1 cellular context compared by ENCODE assay signal in the genomic region with DNA sequence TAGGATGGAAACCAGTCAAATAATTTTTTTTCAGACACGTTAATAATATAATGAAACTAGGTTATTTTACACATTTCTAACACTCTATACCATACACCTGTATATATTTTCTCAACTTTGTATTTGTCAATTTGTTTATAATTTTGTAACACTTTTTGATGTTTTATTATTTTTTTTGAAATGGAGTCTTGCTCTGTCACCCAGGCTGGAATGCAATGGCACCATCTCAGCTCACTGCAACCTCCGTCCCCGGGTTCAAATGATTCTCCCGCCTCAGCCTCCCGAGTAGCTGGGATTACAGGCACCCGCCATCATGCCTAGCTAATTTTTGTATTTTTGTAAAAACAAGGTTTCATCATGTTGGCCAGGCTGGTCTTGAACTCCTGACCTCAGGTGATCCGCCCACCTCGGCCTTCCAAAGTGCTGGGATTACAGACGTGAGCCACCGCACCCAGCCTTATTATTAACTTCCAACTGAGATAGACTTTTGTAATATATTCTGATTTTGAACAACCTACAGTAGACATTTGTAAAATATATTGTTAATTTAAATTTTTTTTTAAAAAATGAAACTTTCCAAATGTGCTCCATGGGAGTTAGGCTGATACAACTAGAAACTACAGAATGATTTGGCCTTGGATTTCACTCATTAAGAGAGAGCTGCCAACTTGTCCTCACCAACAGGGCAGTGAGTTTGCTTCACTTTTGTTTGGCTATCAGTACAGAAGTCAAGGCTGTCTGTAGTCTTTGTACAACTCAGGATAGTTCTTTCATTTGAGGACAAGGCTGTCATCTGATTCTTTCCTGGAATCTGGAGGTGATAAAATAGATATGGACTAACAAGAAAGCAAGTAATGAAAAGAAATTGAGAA.
A peak's percentile ranks its signal among the peaks of the same experiment; 100 is the strongest.
TF ChIP-seq lines count a peak whose summit lies in the region.

No MANE protein-coding gene starts in this region.

TF ChIP-seq in HepG2, 621 proteins besides CTCF, POLR2A, EP300 and RAD21 (continued from another document and continues in another):
- TF ChIP-seq ARNTL (CRISPR knock-in tag; IDR thresholded peaks at IDR 0.05) (no peak), KLF13 (CRISPR knock-in tag; IDR thresholded peaks at IDR 0.05) (no peak), ZNF275 (CRISPR knock-in tag; IDR thresholded peaks at IDR 0.05; ENCODE audit: borderline replicate concordance) (no peak), ZNF891 (CRISPR knock-in tag; IDR thresholded peaks at IDR 0.05) (no peak), NFKBIZ (CRISPR knock-in tag; IDR thresholded peaks at IDR 0.05) (no peak), NCOA1 (CRISPR knock-in tag; IDR thresholded peaks at IDR 0.05) (no peak), ZFYVE20 (CRISPR knock-in tag; IDR thresholded peaks at IDR 0.05; ENCODE audit: borderline replicate concordance, low read depth) (no peak), HOXA5 (CRISPR knock-in tag; IDR thresholded peaks at IDR 0.05) (peak; percentile 23; the same call in 1 of the 2 replicates), ZBTB38 (CRISPR knock-in tag; IDR thresholded peaks at IDR 0.05) (0 out of 2 replicates have a peak, but pooled peaks have one; percentile 26), NFIB (CRISPR knock-in tag; IDR thresholded peaks at IDR 0.05; ENCODE audit: borderline replicate concordance) (no peak), DRAP1 (CRISPR knock-in tag; IDR thresholded peaks at IDR 0.05) (peak; percentile 43; the same call in 1 of the 2 replicates), ZNF354B (CRISPR knock-in tag; IDR thresholded peaks at IDR 0.05) (no peak), NFE2L2 (IDR thresholded peaks at IDR 0.05; ENCODE audit: low read length) (no peak), ZNF562 (CRISPR knock-in tag; IDR thresholded peaks at IDR 0.05; ENCODE audit: borderline replicate concordance) (no peak), MIXL1 (CRISPR knock-in tag; IDR thresholded peaks at IDR 0.05) (peak; percentile 63; the same call in 1 of the 2 replicates), TBX3 (IDR thresholded peaks at IDR 0.05; ENCODE audit: borderline replicate concordance) (0 out of 2 replicates have a peak, but pooled peaks have one; percentile 26), HNRNPH1 (optimal IDR thresholded peaks at IDR 0.05; ENCODE audit: low read depth, low read length) (no peak), RNF219 (CRISPR knock-in tag; IDR thresholded peaks at IDR 0.05) (no peak), PHF8 (CRISPR knock-in tag; IDR thresholded peaks at IDR 0.05) (no peak), SIX4 (CRISPR knock-in tag; IDR thresholded peaks at IDR 0.05) (peak; percentile 72), ZNF800 (CRISPR knock-in tag; IDR thresholded peaks at IDR 0.05) (no peak), ZFP1 (CRISPR knock-in tag; IDR thresholded peaks at IDR 0.05) (no peak), SYNCRIP (IDR thresholded peaks at IDR 0.05; ENCODE audit: insufficient read depth, low read depth, low read length) (no peak), ZNF34 (CRISPR knock-in tag; IDR thresholded peaks at IDR 0.05; ENCODE audit: borderline replicate concordance) (no peak), PAF1 (CRISPR knock-in tag; IDR thresholded peaks at IDR 0.05) (no peak), TRIM24 (CRISPR knock-in tag; IDR thresholded peaks at IDR 0.05) (no peak), ZNF552 (CRISPR knock-in tag; IDR thresholded peaks at IDR 0.05; ENCODE audit: borderline replicate concordance) (no peak), NAIF1 (CRISPR knock-in tag; IDR thresholded peaks at IDR 0.05; ENCODE audit: borderline replicate concordance) (no peak), AGO2 (optimal IDR thresholded peaks at IDR 0.05; ENCODE audit: low read depth, low read length) (no peak), TBX2 (CRISPR knock-in tag; IDR thresholded peaks at IDR 0.05; ENCODE audit: borderline replicate concordance) (peak; percentile 80), KDM3A (CRISPR knock-in tag; IDR thresholded peaks at IDR 0.05; ENCODE audit: low read depth) (no peak), IRF2 (CRISPR knock-in tag; IDR thresholded peaks at IDR 0.05) (peak; percentile 82; the same call in 1 of the 2 replicates), MXI1 (IDR thresholded peaks at IDR 0.05; ENCODE audit: borderline replicate concordance, low read depth, low read length) (no peak), ZBTB46 (CRISPR knock-in tag; IDR thresholded peaks at IDR 0.05; ENCODE audit: borderline replicate concordance) (no peak), ZNF138 (CRISPR knock-in tag; IDR thresholded peaks at IDR 0.05; ENCODE audit: low read depth) (no peak), FOXJ3 (CRISPR knock-in tag; IDR thresholded peaks at IDR 0.05; ENCODE audit: borderline replicate concordance) (peak; percentile 78; the same call in 1 of the 2 replicates)
- TF ChIP-seq, protein P1, sequence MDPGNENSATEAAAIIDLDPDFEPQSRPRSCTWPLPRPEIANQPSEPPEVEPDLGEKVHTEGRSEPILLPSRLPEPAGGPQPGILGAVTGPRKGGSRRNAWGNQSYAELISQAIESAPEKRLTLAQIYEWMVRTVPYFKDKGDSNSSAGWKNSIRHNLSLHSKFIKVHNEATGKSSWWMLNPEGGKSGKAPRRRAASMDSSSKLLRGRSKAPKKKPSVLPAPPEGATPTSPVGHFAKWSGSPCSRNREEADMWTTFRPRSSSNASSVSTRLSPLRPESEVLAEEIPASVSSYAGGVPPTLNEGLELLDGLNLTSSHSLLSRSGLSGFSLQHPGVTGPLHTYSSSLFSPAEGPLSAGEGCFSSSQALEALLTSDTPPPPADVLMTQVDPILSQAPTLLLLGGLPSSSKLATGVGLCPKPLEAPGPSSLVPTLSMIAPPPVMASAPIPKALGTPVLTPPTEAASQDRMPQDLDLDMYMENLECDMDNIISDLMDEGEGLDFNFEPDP (CRISPR knock-in tag; conservative IDR thresholded peaks at IDR 0.05): no peak
- TF ChIP-seq, protein P2, sequence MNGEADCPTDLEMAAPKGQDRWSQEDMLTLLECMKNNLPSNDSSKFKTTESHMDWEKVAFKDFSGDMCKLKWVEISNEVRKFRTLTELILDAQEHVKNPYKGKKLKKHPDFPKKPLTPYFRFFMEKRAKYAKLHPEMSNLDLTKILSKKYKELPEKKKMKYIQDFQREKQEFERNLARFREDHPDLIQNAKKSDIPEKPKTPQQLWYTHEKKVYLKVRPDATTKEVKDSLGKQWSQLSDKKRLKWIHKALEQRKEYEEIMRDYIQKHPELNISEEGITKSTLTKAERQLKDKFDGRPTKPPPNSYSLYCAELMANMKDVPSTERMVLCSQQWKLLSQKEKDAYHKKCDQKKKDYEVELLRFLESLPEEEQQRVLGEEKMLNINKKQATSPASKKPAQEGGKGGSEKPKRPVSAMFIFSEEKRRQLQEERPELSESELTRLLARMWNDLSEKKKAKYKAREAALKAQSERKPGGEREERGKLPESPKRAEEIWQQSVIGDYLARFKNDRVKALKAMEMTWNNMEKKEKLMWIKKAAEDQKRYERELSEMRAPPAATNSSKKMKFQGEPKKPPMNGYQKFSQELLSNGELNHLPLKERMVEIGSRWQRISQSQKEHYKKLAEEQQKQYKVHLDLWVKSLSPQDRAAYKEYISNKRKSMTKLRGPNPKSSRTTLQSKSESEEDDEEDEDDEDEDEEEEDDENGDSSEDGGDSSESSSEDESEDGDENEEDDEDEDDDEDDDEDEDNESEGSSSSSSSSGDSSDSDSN (CRISPR knock-in tag; IDR thresholded peaks at IDR 0.05): no peak
- TF ChIP-seq, protein P3, sequence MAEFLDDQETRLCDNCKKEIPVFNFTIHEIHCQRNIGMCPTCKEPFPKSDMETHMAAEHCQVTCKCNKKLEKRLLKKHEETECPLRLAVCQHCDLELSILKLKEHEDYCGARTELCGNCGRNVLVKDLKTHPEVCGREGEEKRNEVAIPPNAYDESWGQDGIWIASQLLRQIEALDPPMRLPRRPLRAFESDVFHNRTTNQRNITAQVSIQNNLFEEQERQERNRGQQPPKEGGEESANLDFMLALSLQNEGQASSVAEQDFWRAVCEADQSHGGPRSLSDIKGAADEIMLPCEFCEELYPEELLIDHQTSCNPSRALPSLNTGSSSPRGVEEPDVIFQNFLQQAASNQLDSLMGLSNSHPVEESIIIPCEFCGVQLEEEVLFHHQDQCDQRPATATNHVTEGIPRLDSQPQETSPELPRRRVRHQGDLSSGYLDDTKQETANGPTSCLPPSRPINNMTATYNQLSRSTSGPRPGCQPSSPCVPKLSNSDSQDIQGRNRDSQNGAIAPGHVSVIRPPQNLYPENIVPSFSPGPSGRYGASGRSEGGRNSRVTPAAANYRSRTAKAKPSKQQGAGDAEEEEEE (CRISPR knock-in tag; IDR thresholded peaks at IDR 0.05; ENCODE audit: borderline replicate concordance): no peak
- TF ChIP-seq, protein P4, sequence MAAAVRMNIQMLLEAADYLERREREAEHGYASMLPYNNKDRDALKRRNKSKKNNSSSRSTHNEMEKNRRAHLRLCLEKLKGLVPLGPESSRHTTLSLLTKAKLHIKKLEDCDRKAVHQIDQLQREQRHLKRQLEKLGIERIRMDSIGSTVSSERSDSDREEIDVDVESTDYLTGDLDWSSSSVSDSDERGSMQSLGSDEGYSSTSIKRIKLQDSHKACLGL (CRISPR knock-in tag; IDR thresholded peaks at IDR 0.05): no peak
- TF ChIP-seq, protein P5, sequence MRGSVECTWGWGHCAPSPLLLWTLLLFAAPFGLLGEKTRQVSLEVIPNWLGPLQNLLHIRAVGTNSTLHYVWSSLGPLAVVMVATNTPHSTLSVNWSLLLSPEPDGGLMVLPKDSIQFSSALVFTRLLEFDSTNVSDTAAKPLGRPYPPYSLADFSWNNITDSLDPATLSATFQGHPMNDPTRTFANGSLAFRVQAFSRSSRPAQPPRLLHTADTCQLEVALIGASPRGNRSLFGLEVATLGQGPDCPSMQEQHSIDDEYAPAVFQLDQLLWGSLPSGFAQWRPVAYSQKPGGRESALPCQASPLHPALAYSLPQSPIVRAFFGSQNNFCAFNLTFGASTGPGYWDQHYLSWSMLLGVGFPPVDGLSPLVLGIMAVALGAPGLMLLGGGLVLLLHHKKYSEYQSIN (CRISPR knock-in tag; IDR thresholded peaks at IDR 0.05; ENCODE audit: borderline replicate concordance): no peak
- TF ChIP-seq, protein P6, sequence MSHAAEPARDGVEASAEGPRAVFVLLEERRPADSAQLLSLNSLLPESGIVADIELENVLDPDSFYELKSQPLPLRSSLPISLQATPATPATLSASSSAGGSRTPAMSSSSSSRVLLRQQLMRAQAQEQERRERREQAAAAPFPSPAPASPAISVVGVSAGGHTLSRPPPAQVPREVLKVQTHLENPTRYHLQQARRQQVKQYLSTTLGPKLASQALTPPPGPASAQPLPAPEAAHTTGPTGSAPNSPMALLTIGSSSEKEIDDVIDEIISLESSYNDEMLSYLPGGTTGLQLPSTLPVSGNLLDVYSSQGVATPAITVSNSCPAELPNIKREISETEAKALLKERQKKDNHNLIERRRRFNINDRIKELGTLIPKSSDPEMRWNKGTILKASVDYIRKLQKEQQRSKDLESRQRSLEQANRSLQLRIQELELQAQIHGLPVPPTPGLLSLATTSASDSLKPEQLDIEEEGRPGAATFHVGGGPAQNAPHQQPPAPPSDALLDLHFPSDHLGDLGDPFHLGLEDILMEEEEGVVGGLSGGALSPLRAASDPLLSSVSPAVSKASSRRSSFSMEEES (CRISPR knock-in tag; IDR thresholded peaks at IDR 0.05): peak; percentile 67; the same call in 1 of the 2 replicates
